13 cellular contexts compared by ENCODE assay signal in genomic region chr6:118704911-118705310, GRCh38. TPM values are rescaled to one million over a fixed set of nuclear protein-coding genes. Genes with fewer than 3 reads are reported as not detected.
DNase-seq lines count a peak whose midpoint lies in the region; ATAC-seq and TF ChIP-seq lines count a peak whose summit lies in the region.
"Had no signal": no experiment of that assay in that cellular context is flagged by ENCODE, and none has a peak within 500 bp of the region (broad histone marks: within the 10 kb centered on the region; RNA-seq: fewer than 3 reads in every experiment).

No MANE protein-coding gene starts in this region.

- no peak overlapping the region for H4K8ac ChIP-seq in neuronal stem cell (ENCODE audit: low read depth, low read length)

- H2BK12ac ChIP-seq in neuronal stem cell (ENCODE audit: low read length), result no peak overlapping the region

- no CpG with 5 or more reads among the region's 3 CpGs for WGBS in neuronal stem cell (ENCODE audit: extremely low coverage in 2 of 2, insufficient read length in 2 of 2, insufficient replicate concordance in 1 of 2), 2 donors
- 70% methylated on average over 3 of the region's 3 CpGs for WGBS in suprapubic skin
- 37 to 47% methylated on average over 2 to 3 of the region's 3 CpGs for WGBS in gastroesophageal sphincter (ENCODE audit: low coverage in 1 of 2), 2 donors

- no peak overlapping the region for H3K14ac ChIP-seq in neuronal stem cell (ENCODE audit: low read length)

- no peak overlapping the region for H3K9ac ChIP-seq in neuronal stem cell (ENCODE audit: low read depth, low read length, poor library complexity)

- no peak overlapping the region for H3K18ac ChIP-seq in neuronal stem cell (ENCODE audit: low read length)

- H4K91ac ChIP-seq in neuronal stem cell (ENCODE audit: low read depth, low read length, poor library complexity), result no peak overlapping the region

- no peak overlapping the region for H2AK5ac ChIP-seq in neuronal stem cell (ENCODE audit: low read depth, low read length)

- in situ Hi-C loops in brain microvascular endothelial cell (cut with HindIII; ENCODE audit: low pct_ligation_motif_present, low sequenced_read_pairs), result no loop called here

- H3K27me3 ChIP-seq in brain microvascular endothelial cell (replicated peaks), result no peaks in the 10 kb centered on the region
- H3K27me3 ChIP-seq in neuronal stem cell (ENCODE audit: control insufficient read depth in 3 of 3, insufficient read depth in 3 of 3, low read depth in 1 of 3, low read length in 3 of 3), result no peaks in the 10 kb centered on the region
- no peaks in the 10 kb centered on the region for H3K27me3 ChIP-seq in suprapubic skin
- H3K27me3 ChIP-seq in gastroesophageal sphincter, result no peaks in the 10 kb centered on the region

- H3K4me1 ChIP-seq in neuronal stem cell (ENCODE audit: control insufficient read depth in 2 of 2, insufficient read depth in 1 of 2, low read depth in 1 of 2, low read length in 2 of 2), result peaks cover 15 to 47% of the 10 kb centered on the region in 2 donors
- peaks cover 28% of the 10 kb centered on the region for H3K4me1 ChIP-seq in suprapubic skin
- H3K4me1 ChIP-seq in gastroesophageal sphincter, result peaks cover 0 to 38% (median 0%) of the 10 kb centered on the region in 3 donors

- peaks cover 0 to 8% of the 10 kb centered on the region in 2 donors for H3K9me3 ChIP-seq in neuronal stem cell (replicated peaks in 1 of 2; ENCODE audit: control insufficient read depth in 2 of 2, insufficient read depth in 1 of 2, low read depth in 1 of 2, low read length in 2 of 2)
- H3K9me3 ChIP-seq in suprapubic skin, result no peaks in the 10 kb centered on the region
- no peaks in the 10 kb centered on the region for H3K9me3 ChIP-seq in gastroesophageal sphincter
- H3K9me3 ChIP-seq: mucosa of descending colon had no signal

- no peak overlapping the region for H2BK120ac ChIP-seq in neuronal stem cell (ENCODE audit: low read depth, low read length)

- no peak overlapping the region for H2BK5ac ChIP-seq in neuronal stem cell (ENCODE audit: low read length)

- no peak overlapping the region for H3K23ac ChIP-seq in neuronal stem cell (ENCODE audit: low read depth, low read length, poor library complexity)

- no peaks in the 10 kb centered on the region for H3K36me3 ChIP-seq in brain microvascular endothelial cell (replicated peaks)
- H3K36me3 ChIP-seq in neuronal stem cell (replicated peaks in 1 of 2; ENCODE audit: control insufficient read depth in 2 of 2, insufficient read depth in 2 of 2, low read length in 2 of 2), result no peaks in the 10 kb centered on the region
- H3K36me3 ChIP-seq in suprapubic skin, result no peaks in the 10 kb centered on the region
- no peaks in the 10 kb centered on the region for H3K36me3 ChIP-seq in gastroesophageal sphincter

- no peaks in the 10 kb centered on the region for H3K79me1 ChIP-seq in neuronal stem cell (ENCODE audit: low read depth, low read length)

- H3K4me3 ChIP-seq in brain microvascular endothelial cell (ENCODE audit: low read depth, low read length), result no peak overlapping the region
- no peak overlapping the region for H3K4me3 ChIP-seq in neuronal stem cell (ENCODE audit: low read length in 2 of 2)
- H3K4me3 ChIP-seq in suprapubic skin, result no peak overlapping the region
- H3K4me3 ChIP-seq in gastroesophageal sphincter, result no peak overlapping the region
- H3K4me3 ChIP-seq: mucosa of descending colon had no signal

- no peak for ATAC-seq in gastroesophageal sphincter
- ATAC-seq: mucosa of descending colon had no signal

- DNase-seq in DMS114 treated with DMSO at 0.1 percent for 48 hours (lab: John Stamatoyannopoulos, UW; ENCODE audit: unreplicated experiment), result peak; percentile 8
- DNase-seq in LHCN-M2 (ENCODE audit: low read depth), result peak; percentile 23
- DNase-seq in brain microvascular endothelial cell, result peak; percentile 50
- no peak for DNase-seq in neuronal stem cell (ENCODE audit: low spot score)
- no peak for DNase-seq in suprapubic skin (ENCODE audit: low spot score in 2 of 2)
- DNase-seq in iPS-NIHi7 (ENCODE audit: extremely low spot score), result no peak
- no peak for DNase-seq in HUDEP-2 (lab: John Stamatoyannopoulos, UW; ENCODE audit: unreplicated experiment in 76 of 76)
- DNase-seq: effector memory CD4-positive, alpha-beta T cell; HCEC 1CT; mucosa of descending colon; MV-4-11; stimulated activated CD4-positive, alpha-beta T cell treated with anti-CD3 and anti-CD28 coated beads, Interleukin-12 subunit alpha, Interleukin-12 subunit beta, amount 100 ng/mL, for 4 hours had no signal

- H2BK15ac ChIP-seq in neuronal stem cell (ENCODE audit: low read length), result no peak overlapping the region

- H3K4me2 ChIP-seq in neuronal stem cell (ENCODE audit: insufficient read depth, low read length, poor library complexity, severe bottlenecking), result no peak overlapping the region

- TF ChIP-seq EP300 in suprapubic skin (IDR thresholded peaks at IDR 0.05) (no peak), gastroesophageal sphincter (IDR thresholded peaks at IDR 0.05) (no peak)

- TF ChIP-seq POLR2A in suprapubic skin (IDR thresholded peaks at IDR 0.05) (no peak), gastroesophageal sphincter (IDR thresholded peaks at IDR 0.05) (no peak)

- no peak for TF ChIP-seq CTCF in brain microvascular endothelial cell (IDR thresholded peaks at IDR 0.05; ENCODE audit: low read depth, low read length, missing control alignments)
- TF ChIP-seq CTCF in suprapubic skin (IDR thresholded peaks at IDR 0.05), result no peak
- TF ChIP-seq CTCF in gastroesophageal sphincter (IDR thresholded peaks at IDR 0.05), result no peak

- H3K27ac ChIP-seq in brain microvascular endothelial cell, result peak overlapping the region; percentile 95
- H3K27ac ChIP-seq in neuronal stem cell (replicated peaks; ENCODE audit: low read length), result peak overlapping the region; percentile 61
- H3K27ac ChIP-seq in suprapubic skin, result no peak overlapping the region
- H3K27ac ChIP-seq in gastroesophageal sphincter, result no peak overlapping the region

- H3K4ac ChIP-seq in neuronal stem cell (ENCODE audit: low read length), result no peak overlapping the region

- peak overlapping the region; percentile 0 for H2AFZ ChIP-seq in neuronal stem cell (ENCODE audit: low read length)

RNA-seq across cellular contexts. Expression of gene CEP85L, which starts 53.5 kb away (rescaled TPM):
- total RNA-seq in LHCN-M2 (2014; rRNA removed) (9.6 and 10.9 TPM in 2 replicates), suprapubic skin (1 to 10 TPM; 4.7 to 9.5 (median 5.3) TPM), gastroesophageal sphincter (10 to 100 TPM; 10.9 to 22.6 (median 16.7) TPM)
- 1.5 TPM for polyA plus RNA-seq in LHCN-M2 (2012)
- polyA plus RNA-seq in neuronal stem cell (2013, experiment 1 of 2), result 3.7 TPM
- polyA plus RNA-seq in neuronal stem cell (2013, experiment 2 of 2), result 3.7 TPM

Comparison
In these comparisons a context has a peak if more than half of its experiments do, and no peak if none do; other contexts are left out.
1. DNase-seq: peak in DMS114 treated with DMSO at 0.1 percent for 48 hours (single experiment), LHCN-M2 (single experiment) and brain microvascular endothelial cell (single experiment); none in neuronal stem cell (single experiment), suprapubic skin (0 of 2), iPS-NIHi7 (single experiment) and HUDEP-2 (0 of 76).
2. H3K27ac ChIP-seq: peak in brain microvascular endothelial cell (single experiment) and neuronal stem cell (single experiment); none in suprapubic skin (single experiment) and gastroesophageal sphincter (0 of 4).